Comparison of ENCODE assay signal across 13 cellular contexts in the genomic region with DNA sequence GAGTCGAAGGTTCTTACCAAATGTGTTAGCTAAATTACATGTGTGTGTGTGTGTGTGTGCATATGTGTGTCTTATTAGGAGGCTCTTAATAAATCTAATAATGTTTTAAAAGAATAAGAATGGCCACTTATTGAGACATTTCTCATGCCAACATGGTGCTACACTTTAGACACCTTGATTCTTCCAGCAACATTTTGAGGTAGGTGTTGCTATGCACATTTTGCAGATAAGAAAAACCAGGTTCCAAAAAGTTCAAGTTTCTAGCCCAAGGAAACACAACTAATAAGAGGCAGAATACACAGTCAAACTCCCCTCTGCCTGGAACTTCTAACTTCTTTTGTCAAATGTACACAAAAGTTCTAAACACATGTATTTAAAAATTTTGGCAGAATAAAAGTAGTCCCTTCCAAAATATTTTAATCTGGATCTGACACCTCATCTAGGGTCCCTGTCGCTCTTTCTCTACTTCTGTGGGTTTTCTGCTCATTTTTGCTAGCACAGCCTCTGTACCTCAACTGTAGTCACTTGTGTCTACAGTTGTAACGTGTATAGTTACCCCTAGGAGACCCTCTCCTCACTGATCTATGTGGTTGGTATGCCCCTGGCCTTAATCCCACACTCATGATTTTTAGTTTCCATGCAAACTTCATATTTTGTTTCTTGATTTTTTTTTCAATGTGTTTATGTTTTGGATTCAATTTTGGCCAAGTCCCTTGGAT. TPM values are rescaled to one million over a fixed set of nuclear protein-coding genes. Genes with fewer than 3 reads are reported as not detected.
"Had no signal": no experiment of that assay in that cellular context is flagged by ENCODE, and none has a peak within 500 bp of the region (broad histone marks: within the 10 kb centered on the region; RNA-seq: fewer than 3 reads in every experiment).

No MANE protein-coding gene starts in this region.

- H3K9me3 ChIP-seq: adrenal gland, upper lobe of left lung had no signal

- H3K36me3 ChIP-seq: adrenal gland, cardiac muscle cell, upper lobe of left lung had no signal

- H3K4me3 ChIP-seq: adrenal gland, cardiac muscle cell, upper lobe of left lung had no signal

- H3K4me1 ChIP-seq: parathyroid adenoma had no signal

- H3K27me3 ChIP-seq: adrenal gland, cardiac muscle cell, upper lobe of left lung had no signal

- H3K9ac ChIP-seq: parathyroid adenoma had no signal

- FAIRE-seq: kidney had no signal

- ATAC-seq: activated CD4-positive, CD25-positive, alpha-beta regulatory T cell treated with anti-CD3 and anti-CD28 coated beads, Interleukin-2, amount 50 U/mL, for 24 hours; activated T-cell treated with anti-CD3 and anti-CD28 coated beads, Interleukin-2, amount 50 U/mL, for 72 hours; foreskin keratinocyte; left lobe of liver; stimulated activated naive CD8-positive, alpha-beta T cell treated with anti-CD3 and anti-CD28 coated beads, Interleukin-15, amount 100 ng/mL, for 72 hours had no signal

- H2AFZ ChIP-seq: parathyroid adenoma had no signal

- H3K27ac ChIP-seq: adrenal gland, foreskin keratinocyte, parathyroid adenoma, upper lobe of left lung had no signal

- DNase-seq: activated CD4-positive, alpha-beta T cell treated with anti-CD3 and anti-CD28 coated beads, Interleukin-2, amount 10 ng/mL, durations not matched to agents 7 days and 5 days; activated effector memory CD4-positive, alpha-beta T cell treated with anti-CD3 and anti-CD28 coated beads, Interleukin-2, amount 50 U/mL, for 16 hours; activated T-cell treated with anti-CD3 and anti-CD28 coated beads, Interleukin-2, amount 50 U/mL, for 72 hours; adrenal gland; foreskin keratinocyte; stimulated activated naive CD8-positive, alpha-beta T cell treated with anti-CD3 and anti-CD28 coated beads, Interleukin-15, amount 100 ng/mL, for 72 hours; upper lobe of left lung had no signal

- H3K79me2 ChIP-seq: parathyroid adenoma had no signal

RNA-seq across cellular contexts. Expression of gene ANKRD1, which starts 4.3 kb away (rescaled TPM):
- total RNA-seq: activated CD4-positive, alpha-beta T cell treated with anti-CD3 and anti-CD28 coated beads, Interleukin-2, amount 10 ng/mL, durations not matched to agents 7 days and 5 days; activated T-cell treated with anti-CD3 and anti-CD28 coated beads, Interleukin-2, amount 50 U/mL, for 72 hours; foreskin keratinocyte; kidney; left lobe of liver; temporal lobe had no signal

RNA-seq across cellular contexts. Expression of gene HTR7, which starts 58.7 kb away (rescaled TPM):
- total RNA-seq: activated CD4-positive, alpha-beta T cell treated with anti-CD3 and anti-CD28 coated beads, Interleukin-2, amount 10 ng/mL, durations not matched to agents 7 days and 5 days; cardiac muscle cell had no signal
- polyA plus RNA-seq: cardiac muscle cell had no signal
